Comparison of ENCODE assay signal across 12 cellular contexts in the genomic region with DNA sequence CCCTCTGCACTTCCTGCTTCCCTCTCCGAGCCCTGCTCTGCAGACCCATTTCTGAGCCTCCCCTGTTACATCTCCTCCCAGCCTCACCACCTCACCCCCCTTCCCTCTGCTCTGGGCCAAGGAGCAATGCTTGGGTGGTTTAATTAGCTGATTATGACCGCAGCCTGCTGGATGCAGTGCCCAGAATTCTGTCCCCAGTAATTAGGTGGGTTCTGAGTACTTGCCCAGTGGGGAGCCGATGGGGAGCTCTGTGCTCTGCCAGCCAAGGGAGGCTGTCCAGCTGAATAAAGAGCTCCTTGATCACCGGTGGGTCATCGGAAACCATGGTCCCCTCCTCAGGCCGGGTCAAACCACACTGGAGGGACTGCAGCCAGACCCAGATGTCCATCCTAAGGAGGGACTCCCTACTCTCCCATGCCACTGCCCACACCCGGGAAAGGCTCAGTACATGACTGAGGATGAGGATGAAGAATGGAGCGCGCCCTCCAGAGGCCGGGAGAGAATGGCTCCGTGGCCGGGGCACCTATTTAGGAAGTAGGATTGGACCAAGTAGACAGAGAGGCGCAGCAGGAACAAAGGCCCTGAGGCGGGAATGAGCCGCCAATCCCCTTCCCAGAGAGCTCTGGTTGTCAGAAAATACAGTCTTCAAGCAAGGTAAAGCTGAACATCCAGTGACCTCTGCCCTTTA. TPM values are rescaled to one million over a fixed set of nuclear protein-coding genes. Genes with fewer than 3 reads are reported as not detected.
DNase-seq lines count a peak whose midpoint lies in the region; ATAC-seq and TF ChIP-seq lines count a peak whose summit lies in the region.
"Had no signal": no experiment of that assay in that cellular context is flagged by ENCODE, and none has a peak within 500 bp of the region (broad histone marks: within the 10 kb centered on the region; RNA-seq: fewer than 3 reads in every experiment).

No MANE protein-coding gene starts in this region.

- H3K4me3 ChIP-seq in PC-3 (ENCODE audit: low read length) (no peak overlapping the region), gastroesophageal sphincter (no peak overlapping the region)

- no peaks in the 10 kb centered on the region for H3F3A ChIP-seq in PC-3 (ENCODE audit: low read length, unreplicated experiment)

- no peak for ATAC-seq in PC-3
- no peak for ATAC-seq in gastroesophageal sphincter
- no peak for ATAC-seq in GM21390 (IDR thresholded peaks at IDR 0.05; ENCODE audit: unreplicated experiment)
- ATAC-seq in HG02642 (IDR thresholded peaks at IDR 0.05; ENCODE audit: poor library complexity, unreplicated experiment), result no peak
- ATAC-seq in HG03469 (IDR thresholded peaks at IDR 0.05; ENCODE audit: unreplicated experiment), result no peak

- intact Hi-C loops in PC-3 (cut with micrococcal nuclease), result no loop called here

- H4K20me1 ChIP-seq in PC-3 (ENCODE audit: low read length), result no peaks in the 10 kb centered on the region

- CTCF ChIA-PET in PC-3 (lab: Charles Lee), result no interaction called here

- H3K9me2 ChIP-seq in PC-3 (replicated peaks; ENCODE audit: low read length), result no peaks in the 10 kb centered on the region

- WGBS in gastroesophageal sphincter (ENCODE audit: low coverage in 1 of 2), 2 donors, result 38 to 85% methylated on average over 1 to 5 of the region's 15 CpGs

- BruUV-seq in PC-3 (replicated peaks; lab: Mats Ljungman, UMichigan), result no TSS peak

- TF ChIP-seq CTCF in PC-3 (conservative IDR thresholded peaks at IDR 0.05; ENCODE audit: low read depth, low read length), result peak; percentile 17; the same call in 1 of the 2 replicates
- TF ChIP-seq CTCF in gastroesophageal sphincter (IDR thresholded peaks at IDR 0.05), result no peak

- no peaks in the 10 kb centered on the region for H3K9me3 ChIP-seq in PC-3 (ENCODE audit: low read length)
- no peaks in the 10 kb centered on the region for H3K9me3 ChIP-seq in gastroesophageal sphincter

- H3K27ac ChIP-seq in PC-3 (ENCODE audit: low read length) (no peak overlapping the region), gastroesophageal sphincter (peak overlapping the region; percentile 11 to 98 (median 93))
- H3K27ac ChIP-seq: epithelial cell of prostate had no signal

- DNase-seq in DMS79 treated with DMSO at 0.1 percent for 48 hours (lab: John Stamatoyannopoulos, UW) (peak; percentile 83), PC-3 (no peak), retina (peak; percentile 62)
- no peak for DNase-seq in activated effector memory CD4-positive, alpha-beta T cell treated with anti-CD3 and anti-CD28 coated beads, Interleukin-2, amount 50 U/mL, for 16 hours
- DNase-seq: activated CD4-positive, alpha-beta T cell treated with anti-CD3 and anti-CD28 coated beads for 1 hour; NCI-H1436; stimulated activated naive CD4-positive, alpha-beta T cell treated with Interleukin-2 at 50 U/mL for 16 hours had no signal

- no peaks in the 10 kb centered on the region for H3K36me3 ChIP-seq in PC-3 (ENCODE audit: low read depth, low read length)
- no peaks in the 10 kb centered on the region for H3K36me3 ChIP-seq in gastroesophageal sphincter

- POLR2A ChIA-PET in PC-3 (lab: Charles Lee; ENCODE audit: unreplicated experiment), result no interaction called here

- H3K27me3 ChIP-seq in PC-3 (ENCODE audit: low read length), result no peaks in the 10 kb centered on the region
- H3K27me3 ChIP-seq in gastroesophageal sphincter, result no peaks in the 10 kb centered on the region

- peaks cover 24% of the 10 kb centered on the region for H3K4me1 ChIP-seq in PC-3 (ENCODE audit: insufficient read depth, low read length)
- peaks cover 33 to 100% (median 96%) of the 10 kb centered on the region in 3 donors for H3K4me1 ChIP-seq in gastroesophageal sphincter

- no peak for TF ChIP-seq EP300 in gastroesophageal sphincter (IDR thresholded peaks at IDR 0.05)

- no peaks in the 10 kb centered on the region for H3K79me2 ChIP-seq in PC-3 (ENCODE audit: low read length)

- no peak overlapping the region for H3K4me2 ChIP-seq in PC-3 (ENCODE audit: low read length)

- no peak overlapping the region for H3K9ac ChIP-seq in PC-3 (ENCODE audit: low read length)

- no peak overlapping the region for H2AFZ ChIP-seq in PC-3 (ENCODE audit: low read length)

- TF ChIP-seq POLR2A in gastroesophageal sphincter (IDR thresholded peaks at IDR 0.05), result no peak

RNA-seq across cellular contexts. Expression of a gene that starts 9.1 kb away (rescaled TPM):
- total RNA-seq in PC-3 (2014; rRNA removed) (15.7 and 19.1 TPM in 2 replicates), gastroesophageal sphincter (100 to 1,000 TPM in 1 of 4 donors, 10 to 100 TPM in 3; 72.3 to 120 (median 93.0) TPM)

RNA-seq across cellular contexts. Expression of a gene that starts 56.9 kb away (rescaled TPM):
- total RNA-seq in PC-3 (2014; rRNA removed), result 1,739 and 2,018 TPM in 2 replicates
- total RNA-seq in gastroesophageal sphincter, result 1,000 to 10,000 TPM in 2 of 4 donors, 100 to 1,000 TPM in 2; 767 to 1,946 (median 1,260) TPM

Comparison
In these comparisons a context has a peak if more than half of its experiments do, and no peak if none do; other contexts are left out.
1. DNase-seq: peak in DMS79 treated with DMSO at 0.1 percent for 48 hours (single experiment) and retina (single experiment); none in PC-3 (single experiment) and activated effector memory CD4-positive, alpha-beta T cell treated with anti-CD3 and anti-CD28 coated beads, Interleukin-2, amount 50 U/mL, for 16 hours (single experiment).